In genomic region chr11:88435405-88435804, GRCh38 we compare ENCODE assay signal across 10 cellular contexts.
A peak's percentile ranks its signal among the peaks of the same experiment; 100 is the strongest.
DNase-seq lines count a peak whose midpoint lies in the region; ATAC-seq and TF ChIP-seq lines count a peak whose summit lies in the region.
"Had no signal": no experiment of that assay in that cellular context is flagged by ENCODE, and none has a peak within 500 bp of the region (broad histone marks: within the 10 kb centered on the region; RNA-seq: fewer than 3 reads in every experiment).

No MANE protein-coding gene starts in this region.

- TF ChIP-seq CTCF in OCI-LY3 (IDR thresholded peaks at IDR 0.05; ENCODE audit: low read depth, low read length), result peak; percentile 42

- H2AFZ ChIP-seq in OCI-LY3 (ENCODE audit: low read depth, low read length), result no peak overlapping the region

- no peaks in the 10 kb centered on the region for H3K27me3 ChIP-seq in OCI-LY3 (ENCODE audit: low read depth, low read length)

- H3K4me1 ChIP-seq in OCI-LY3 (ENCODE audit: low read length), result peaks cover 75% of the 10 kb centered on the region

- H3K36me3 ChIP-seq in OCI-LY3 (replicated peaks; ENCODE audit: low read depth, low read length), result peaks cover 11% of the 10 kb centered on the region

- no peaks in the 10 kb centered on the region for H4K20me1 ChIP-seq in OCI-LY3 (ENCODE audit: insufficient read depth, low read length)

- DNase-seq in SKM-1 (lab: John Stamatoyannopoulos, UW; ENCODE audit: unreplicated experiment) (no peak), T1000 (lab: John Stamatoyannopoulos, UW) (no peak), T-helper 9 cell (no peak)
- no peak for DNase-seq in effector CD4-positive, alpha-beta T cell
- DNase-seq: HCEC 1CT, NCI-H1436 had no signal

- H3K79me2 ChIP-seq in OCI-LY3 (ENCODE audit: low read length), result peaks cover 13% of the 10 kb centered on the region

- peak overlapping the region; percentile 76 for H3K4me2 ChIP-seq in OCI-LY3 (ENCODE audit: low read length)

- peaks cover 11% of the 10 kb centered on the region; the same call in 1 of the 2 replicates for H3K9me3 ChIP-seq in OCI-LY3 (ENCODE audit: insufficient read depth, low read length)

- H3K4me3 ChIP-seq in OCI-LY3 (ENCODE audit: low read length), result peak overlapping the region; percentile 22

- peak overlapping the region; percentile 97 for H3K27ac ChIP-seq in OCI-LY3 (ENCODE audit: low read length)

- ATAC-seq in GM18508 (IDR thresholded peaks at IDR 0.05; ENCODE audit: insufficient read depth, unreplicated experiment) (peak; percentile 97), GM19455 (IDR thresholded peaks at IDR 0.05; ENCODE audit: unreplicated experiment) (peak; percentile 99), HG02973 (IDR thresholded peaks at IDR 0.05; ENCODE audit: unreplicated experiment) (peak; percentile 99)

- H3K9ac ChIP-seq in OCI-LY3 (ENCODE audit: low read length), result peak overlapping the region; percentile 81
